ENCODE assay signal across 18 cellular contexts in the genomic region with DNA sequence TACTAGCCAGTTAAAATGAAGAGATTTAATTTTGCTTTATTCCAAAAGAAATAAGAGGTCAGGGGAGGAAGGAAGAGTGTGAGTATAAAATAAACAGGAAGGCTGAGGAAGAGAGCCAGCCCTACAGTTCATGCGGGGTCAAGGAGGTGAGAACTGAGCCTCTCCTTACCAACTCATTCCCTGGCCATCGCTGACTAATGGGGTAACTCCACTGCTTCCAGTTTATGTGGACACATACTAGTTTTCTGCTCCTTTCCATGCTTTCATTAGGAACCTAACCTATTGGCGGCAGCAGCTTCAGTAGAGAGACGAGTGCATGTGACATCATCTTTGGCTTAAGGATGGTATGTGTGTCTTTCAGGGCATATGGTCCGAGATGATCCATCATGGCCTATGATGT.
"Had no signal": no experiment of that assay in that cellular context is flagged by ENCODE, and none has a peak within 500 bp of the region (broad histone marks: within the 10 kb centered on the region; RNA-seq: fewer than 3 reads in every experiment).

No MANE protein-coding gene starts in this region.

- H3K4me2 ChIP-seq: hepatocyte had no signal

- H3K4me3 Mint-ChIP-seq: activated CD8-positive, alpha-beta memory T cell treated with anti-CD3 and anti-CD28 coated beads, Interleukin-2, amount 10 ng/mL, durations not matched to agents 7 days and 5 days; activated T-cell treated with anti-CD3 and anti-CD28 coated beads, Interleukin-2, amount 50 U/mL, for 24 hours; endodermal cell; naive thymus-derived CD4-positive, alpha-beta T cell; stimulated activated memory B cell treated with anti-CD40 and anti-IgM and Interleukin-4, amounts not matched to agents 10 μg/mL and 1 μg/mL and 100 μg/mL, for 72 hours; T-helper 17 cell had no signal

- H3K36me3 Mint-ChIP-seq: activated CD8-positive, alpha-beta memory T cell treated with anti-CD3 and anti-CD28 coated beads, Interleukin-2, amount 10 ng/mL, durations not matched to agents 7 days and 5 days; activated naive CD4-positive, alpha-beta T cell treated with anti-CD3 and anti-CD28 coated beads, Interleukin-2, amount 50 U/mL, for 72 hours; naive thymus-derived CD4-positive, alpha-beta T cell; stimulated activated memory B cell treated with anti-CD40 and anti-IgM and Interleukin-4, amounts not matched to agents 10 μg/mL and 1 μg/mL and 100 μg/mL, for 72 hours had no signal

- H3K9me3 ChIP-seq: gastroesophageal sphincter, tibial artery, vagina had no signal

- H3K79me2 ChIP-seq: hepatocyte had no signal

- H3K9me3 Mint-ChIP-seq: activated naive CD4-positive, alpha-beta T cell treated with anti-CD3 and anti-CD28 coated beads, Interleukin-2, amount 50 U/mL, for 72 hours; activated T-cell treated with anti-CD3 and anti-CD28 coated beads, Interleukin-2, amount 50 U/mL, for 24 hours; endodermal cell; naive thymus-derived CD4-positive, alpha-beta T cell; stimulated activated memory B cell treated with anti-CD40 and anti-IgM and Interleukin-4, amounts not matched to agents 10 μg/mL and 1 μg/mL and 100 μg/mL, for 72 hours had no signal

- H3K4me1 Mint-ChIP-seq: activated CD8-positive, alpha-beta memory T cell treated with anti-CD3 and anti-CD28 coated beads, Interleukin-2, amount 10 ng/mL, durations not matched to agents 7 days and 5 days; naive thymus-derived CD4-positive, alpha-beta T cell; stimulated activated memory B cell treated with anti-CD40 and anti-IgM and Interleukin-4, amounts not matched to agents 10 μg/mL and 1 μg/mL and 100 μg/mL, for 72 hours had no signal

- DNase-seq: activated CD4-positive, alpha-beta T cell treated with anti-CD3 and anti-CD28 coated beads, Interleukin-2, amount 50 U/mL, for 48 hours; activated CD8-positive, alpha-beta memory T cell treated with anti-CD3 and anti-CD28 coated beads, Interleukin-2, amount 10 ng/mL, durations not matched to agents 7 days and 5 days; activated effector memory CD4-positive, alpha-beta T cell treated with Interleukin-2 at 50 U/mL for 16 hours; activated T-cell treated with anti-CD3 and anti-CD28 coated beads, Interleukin-2, amount 50 U/mL, for 24 hours; anterior cingulate cortex; endodermal cell; left colon; naive thymus-derived CD4-positive, alpha-beta T cell; small intestine; T-helper 17 cell; tibial artery had no signal

- ATAC-seq: activated CD4-positive, CD25-positive, alpha-beta regulatory T cell treated with anti-CD3 and anti-CD28 coated beads, Interleukin-2, amount 50 U/mL, for 24 hours; activated CD8-positive, alpha-beta memory T cell treated with anti-CD3 and anti-CD28 coated beads, Interleukin-2, amount 10 ng/mL, durations not matched to agents 7 days and 5 days; activated naive CD4-positive, alpha-beta T cell treated with anti-CD3 and anti-CD28 coated beads, Interleukin-2, amount 50 U/mL, for 72 hours; gastroesophageal sphincter; left colon; naive thymus-derived CD4-positive, alpha-beta T cell; stimulated activated memory B cell treated with anti-CD40 and anti-IgM and Interleukin-4, amounts not matched to agents 10 μg/mL and 1 μg/mL and 100 μg/mL, for 72 hours; T-helper 17 cell had no signal

- H3K36me3 ChIP-seq: gastroesophageal sphincter, tibial artery, vagina had no signal

- H3K27me3 ChIP-seq: gastroesophageal sphincter, hepatocyte, tibial artery, vagina had no signal

- H2AFZ ChIP-seq: hepatocyte had no signal

- H3K4me3 ChIP-seq: gastroesophageal sphincter, hepatocyte, lung, tibial artery, vagina had no signal

- H3K27me3 Mint-ChIP-seq: naive thymus-derived CD4-positive, alpha-beta T cell; stimulated activated memory B cell treated with anti-CD40 and anti-IgM and Interleukin-4, amounts not matched to agents 10 μg/mL and 1 μg/mL and 100 μg/mL, for 72 hours; T-helper 17 cell had no signal

- H3K27ac ChIP-seq: gastroesophageal sphincter, hepatocyte, tibial artery, vagina had no signal

- H3K27ac Mint-ChIP-seq: activated CD8-positive, alpha-beta memory T cell treated with anti-CD3 and anti-CD28 coated beads, Interleukin-2, amount 10 ng/mL, durations not matched to agents 7 days and 5 days; activated naive CD4-positive, alpha-beta T cell treated with anti-CD3 and anti-CD28 coated beads, Interleukin-2, amount 50 U/mL, for 72 hours; activated T-cell treated with anti-CD3 and anti-CD28 coated beads, Interleukin-2, amount 50 U/mL, for 24 hours; endodermal cell; naive thymus-derived CD4-positive, alpha-beta T cell; stimulated activated memory B cell treated with anti-CD40 and anti-IgM and Interleukin-4, amounts not matched to agents 10 μg/mL and 1 μg/mL and 100 μg/mL, for 72 hours; T-helper 17 cell had no signal
